In the genomic region with DNA sequence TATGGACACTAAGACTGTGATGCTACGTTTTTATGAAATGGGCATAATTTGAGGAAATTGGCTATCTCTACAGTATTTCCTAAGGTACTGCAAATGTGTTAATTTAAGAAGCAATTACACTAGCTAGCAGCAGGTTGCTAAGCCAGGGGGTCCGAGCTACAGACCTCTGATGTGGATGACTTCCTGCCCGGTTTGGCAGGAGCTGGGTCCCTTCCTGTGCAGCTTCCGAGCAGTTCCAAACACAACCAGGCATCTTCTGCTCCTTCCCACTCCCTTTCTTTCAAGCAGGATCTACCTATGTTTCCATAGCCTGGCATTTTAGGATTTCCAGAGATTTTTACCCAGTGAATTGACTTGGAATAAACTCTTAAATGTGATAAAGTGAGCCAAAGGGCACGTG, we compare ENCODE assay signal across 20 cellular contexts. TPM values are rescaled to one million over a fixed set of nuclear protein-coding genes. Genes with fewer than 3 reads are reported as not detected.
DNase-seq lines count a peak whose midpoint lies in the region; ATAC-seq and TF ChIP-seq lines count a peak whose summit lies in the region.
"Had no signal": no experiment of that assay in that cellular context is flagged by ENCODE, and none has a peak within 500 bp of the region (broad histone marks: within the 10 kb centered on the region; RNA-seq: fewer than 3 reads in every experiment).

No MANE protein-coding gene starts in this region.

- H3K36me3 ChIP-seq in Loucy (ENCODE audit: insufficient read depth, low read length) (no peaks in the 10 kb centered on the region), neural progenitor cell (no peaks in the 10 kb centered on the region), right atrium auricular region (no peaks in the 10 kb centered on the region)
- H3K36me3 ChIP-seq: BE2C had no signal

- no peaks in the 10 kb centered on the region for H3K79me2 ChIP-seq in Loucy (ENCODE audit: insufficient read depth, low read length)
- H3K79me2 ChIP-seq in neural progenitor cell (ENCODE audit: low read depth) = no peaks in the 10 kb centered on the region

- peaks cover 4% of the 10 kb centered on the region for H3K4me1 Mint-ChIP-seq in neural progenitor cell

- H3K27me3 ChIP-seq in AG04450 (ENCODE audit: control insufficient read depth, insufficient read depth, low read length) (no peaks in the 10 kb centered on the region), Loucy (ENCODE audit: insufficient read depth, low read length, poor library complexity, severe bottlenecking) (no peaks in the 10 kb centered on the region), neural progenitor cell (no peaks in the 10 kb centered on the region), right atrium auricular region (no peaks in the 10 kb centered on the region)
- H3K27me3 ChIP-seq: BE2C had no signal

- no peak overlapping the region for H3K27ac Mint-ChIP-seq in neural progenitor cell

- H3F3A ChIP-seq in Loucy (ENCODE audit: low read depth) = no peaks in the 10 kb centered on the region
- H3F3A ChIP-seq in neural progenitor cell (ENCODE audit: low read depth) = no peaks in the 10 kb centered on the region

- no peak for TF ChIP-seq CTCF in AG04450 (IDR thresholded peaks at IDR 0.05; ENCODE audit: low read depth, low read length)
- TF ChIP-seq CTCF in Loucy (conservative IDR thresholded peaks at IDR 0.05; ENCODE audit: low read length) = no peak
- no peak for TF ChIP-seq CTCF in neural progenitor cell (IDR thresholded peaks at IDR 0.05)
- no peak for TF ChIP-seq CTCF in right atrium auricular region (IDR thresholded peaks at IDR 0.05)

- peaks cover 2% of the 10 kb centered on the region for H3K27me3 Mint-ChIP-seq in neural progenitor cell (ENCODE audit: insufficient read depth, low read depth)

- H3K9me2 ChIP-seq in Loucy (replicated peaks; ENCODE audit: low read depth, low read length) = no peaks in the 10 kb centered on the region

- peak overlapping the region; percentile 11; the same call in 1 of the 2 replicates for H3K4me3 ChIP-seq in AG04450 (ENCODE audit: low read depth, low read length)
- H3K4me3 ChIP-seq in Loucy (ENCODE audit: low read length, poor library complexity, severe bottlenecking) = no peak overlapping the region
- no peak overlapping the region for H3K4me3 ChIP-seq in neural progenitor cell
- no peak overlapping the region for H3K4me3 ChIP-seq in right atrium auricular region
- H3K4me3 ChIP-seq: A549 had no signal

- ATAC-seq in GM19324 (IDR thresholded peaks at IDR 0.05; ENCODE audit: low FRiP score, unreplicated experiment) = no peak
- ATAC-seq: A549 had no signal

- no peaks in the 10 kb centered on the region for H3K36me3 Mint-ChIP-seq in neural progenitor cell
- H3K36me3 Mint-ChIP-seq: CD4-positive, alpha-beta memory T cell had no signal

- CTCF ChIA-PET in AG04450 (lab: Charles Lee) = interaction anchor here (0.5 to 2.3 kb wide), 6 partner anchors 40 to 453 kb away, joined by 3 to 21 read pairs (median 3); a partner anchor contains a TSS

- H3K4me2 ChIP-seq in Loucy (ENCODE audit: low read depth, low read length, poor library complexity, severe bottlenecking) = no peak overlapping the region
- H3K4me2 ChIP-seq in neural progenitor cell = no peak overlapping the region
- H3K4me2 ChIP-seq: A549 had no signal

- H2AFZ ChIP-seq in Loucy (ENCODE audit: low read length) = peak overlapping the region; percentile 85; the same call in 1 of the 2 replicates
- peak overlapping the region; percentile 13 for H2AFZ ChIP-seq in neural progenitor cell (replicated peaks)

- DNase-seq in AG04450 (ENCODE audit: low read depth, low spot score) (no peak), cerebellar cortex (ENCODE audit: low spot score) (peak; percentile 92), neural progenitor cell (ENCODE audit: low spot score) (no peak), right atrium auricular region (ENCODE audit: low spot score) (no peak), ureter (ENCODE audit: low spot score) (no peak)
- DNase-seq in stimulated activated CD4-positive, alpha-beta T cell treated with anti-CD3 and anti-CD28 coated beads, Interleukin-4, amount 100 ng/mL, for 24 hours = no peak
- DNase-seq: BE2C; CD4-positive, alpha-beta memory T cell; DMS 273 treated with DMSO at 0.1 percent for 48 hours; EL; H9; MV-4-11; NCI-H1436; NCI-H2029 treated with DMSO at 0.1 percent for 48 hours; NCI-H69; NK-92 treated with Interleukin-12 subunit alpha and Interleukin-12 subunit beta, amount 100 ng/mL, for 24 hours had no signal

- no peaks in the 10 kb centered on the region for H3K9me3 Mint-ChIP-seq in neural progenitor cell
- H3K9me3 Mint-ChIP-seq: CD4-positive, alpha-beta memory T cell; H9 had no signal

- H4K20me1 ChIP-seq in Loucy (ENCODE audit: insufficient read depth, low read length, poor library complexity, severe bottlenecking) (no peaks in the 10 kb centered on the region), neural progenitor cell (ENCODE audit: low read depth) (no peaks in the 10 kb centered on the region)

- peaks cover 3% of the 10 kb centered on the region for H3K4me1 ChIP-seq in Loucy (ENCODE audit: insufficient read depth, low read length, poor library complexity, severe bottlenecking)
- H3K4me1 ChIP-seq in neural progenitor cell = no peaks in the 10 kb centered on the region
- H3K4me1 ChIP-seq in right atrium auricular region = no peaks in the 10 kb centered on the region
- H3K4me1 ChIP-seq: A549, BE2C had no signal

- H3K9ac ChIP-seq in Loucy (ENCODE audit: low read depth, low read length, poor library complexity, severe bottlenecking) (no peak overlapping the region), neural progenitor cell (no peak overlapping the region)

- H3K27ac ChIP-seq in AG04450 (ENCODE audit: low read depth, low read length) = no peak overlapping the region
- H3K27ac ChIP-seq in neural progenitor cell = no peak overlapping the region
- no peak overlapping the region for H3K27ac ChIP-seq in right atrium auricular region
- H3K27ac ChIP-seq: A549, SK-N-MC had no signal

- POLR2A ChIA-PET in AG04450 (lab: Yijun Ruan, JAX) = no interaction called here

- H3K9me3 ChIP-seq in AG04450 (ENCODE audit: control insufficient read depth, insufficient read depth, low read length) (no peaks in the 10 kb centered on the region), Loucy (ENCODE audit: insufficient read depth, low read depth, low read length) (no peaks in the 10 kb centered on the region), neural progenitor cell (ENCODE audit: low read depth) (no peaks in the 10 kb centered on the region), right atrium auricular region (no peaks in the 10 kb centered on the region)
- H3K9me3 ChIP-seq: A549, BE2C had no signal

- no peak overlapping the region for H3K4me3 Mint-ChIP-seq in neural progenitor cell
- H3K4me3 Mint-ChIP-seq: CD4-positive, alpha-beta memory T cell had no signal

RNA-seq across cellular contexts. Expression of a gene that starts 55.7 kb away (rescaled TPM):
- polyA plus RNA-seq in AG04450 (2011; rRNA removed) = 1.7 and 2.5 TPM in 2 replicates
- 3.4 and 4.5 TPM in 2 replicates for polyA minus RNA-seq in AG04450 (2011; rRNA and poly(A)+ RNA removed)
- total RNA-seq in neural progenitor cell (ENCODE audit: low replicate concordance) = 0.30 and 0.34 TPM in 2 replicates
- total RNA-seq in right atrium auricular region = 1 to 10 TPM in 1 of 2 donors, under 1 TPM in 1; 0.39 to 1.0 TPM
- 0.29 TPM for total RNA-seq in ureter
- total RNA-seq: CD4-positive, alpha-beta memory T cell had no signal
- polyA plus RNA-seq: CD4-positive, alpha-beta memory T cell had no signal
